12 cellular contexts compared by ENCODE assay signal in the genomic region with DNA sequence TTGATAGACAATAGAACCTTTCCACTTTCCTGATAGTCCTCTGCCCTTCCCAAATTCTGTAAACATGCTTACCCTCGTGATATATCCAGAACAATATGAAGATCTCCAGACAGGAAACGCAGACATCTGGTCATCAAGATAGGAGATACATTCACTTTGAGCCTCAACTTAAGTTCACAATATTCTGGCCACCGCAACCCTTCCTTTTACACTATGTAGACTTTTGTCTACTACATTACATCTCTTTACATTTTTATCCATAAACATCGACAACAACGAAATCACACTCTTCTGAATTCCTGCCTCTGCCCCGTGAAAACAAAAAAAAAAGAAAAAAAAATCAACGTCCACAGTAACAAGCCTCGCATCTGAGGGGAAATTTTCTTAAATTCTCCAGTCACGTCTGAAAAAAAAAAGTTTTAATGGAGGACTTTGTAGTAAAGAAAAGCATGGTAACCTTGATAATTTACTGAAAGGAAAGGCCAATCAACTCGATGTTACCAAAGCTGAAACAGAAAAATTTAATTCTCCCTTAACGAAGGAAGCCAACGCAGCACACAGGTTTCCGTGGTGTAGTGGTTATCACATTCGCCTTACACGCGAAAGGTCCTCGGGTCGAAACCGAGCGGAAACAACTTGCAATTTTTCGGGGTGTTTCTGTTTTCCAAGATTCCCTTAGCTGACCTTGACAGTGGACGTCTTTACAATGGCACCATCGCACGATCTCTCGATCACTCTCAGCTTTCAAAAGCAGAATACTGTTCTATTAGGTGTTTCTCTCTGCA. TPM values are rescaled to one million over a fixed set of nuclear protein-coding genes. Genes with fewer than 3 reads are reported as not detected.
A peak's percentile ranks its signal among the peaks of the same experiment; 100 is the strongest.
DNase-seq lines count a peak whose midpoint lies in the region; ATAC-seq, FAIRE-seq and TF ChIP-seq lines count a peak whose summit lies in the region.
"Had no signal": no experiment of that assay in that cellular context is flagged by ENCODE, and none has a peak within 500 bp of the region (broad histone marks: within the 10 kb centered on the region; RNA-seq: fewer than 3 reads in every experiment).

No MANE protein-coding gene starts in this region.

- ATAC-seq in activated CD8-positive, alpha-beta memory T cell treated with anti-CD3 and anti-CD28 coated beads, Interleukin-2, amount 10 ng/mL, durations not matched to agents 7 days and 5 days: no peak
- ATAC-seq in PC-3 (no peak), HG03196 (IDR thresholded peaks at IDR 0.05; ENCODE audit: unreplicated experiment) (no peak)
- ATAC-seq: activated CD4-positive, CD25-positive, alpha-beta regulatory T cell treated with anti-CD3 and anti-CD28 coated beads, Interleukin-2, amount 50 U/mL, for 24 hours had no signal

- BruUV-seq in PC-3 (replicated peaks; lab: Mats Ljungman, UMichigan): TSS peak; percentile 49

- H3K36me3 ChIP-seq in PC-3 (ENCODE audit: low read depth, low read length) (no peaks in the 10 kb centered on the region), osteoblast (ENCODE audit: insufficient read depth, low read length) (no peaks in the 10 kb centered on the region)
- H3K36me3 ChIP-seq: ascending aorta, sigmoid colon had no signal

- TF ChIP-seq CTCF in PC-3 (conservative IDR thresholded peaks at IDR 0.05; ENCODE audit: low read depth, low read length) (no peak), osteoblast (IDR thresholded peaks at IDR 0.05; ENCODE audit: extremely low read depth, low read depth, low read length) (no peak)

- H3K4me2 ChIP-seq in PC-3 (ENCODE audit: low read length): 0 out of 2 replicates have a peak overlapping the region, but pooled peaks have one; percentile 2
- peak overlapping the region; percentile 71 for H3K4me2 ChIP-seq in osteoblast (ENCODE audit: insufficient read depth, low read length)

- H3K4me1 ChIP-seq in PC-3 (ENCODE audit: insufficient read depth, low read length) (peaks cover 14% of the 10 kb centered on the region), osteoblast (ENCODE audit: insufficient read depth, low read length) (peaks cover 14% of the 10 kb centered on the region)
- H3K4me1 ChIP-seq: ascending aorta, sigmoid colon had no signal

- peaks cover 24% of the 10 kb centered on the region for H3K36me3 Mint-ChIP-seq in activated CD8-positive, alpha-beta memory T cell treated with anti-CD3 and anti-CD28 coated beads, Interleukin-2, amount 10 ng/mL, durations not matched to agents 7 days and 5 days

- H3F3A ChIP-seq in PC-3 (ENCODE audit: low read length, unreplicated experiment): no peaks in the 10 kb centered on the region

- H3K27ac Mint-ChIP-seq in activated CD8-positive, alpha-beta memory T cell treated with anti-CD3 and anti-CD28 coated beads, Interleukin-2, amount 10 ng/mL, durations not matched to agents 7 days and 5 days: peak overlapping the region; percentile 65

- H3K9me3 Mint-ChIP-seq in activated CD8-positive, alpha-beta memory T cell treated with anti-CD3 and anti-CD28 coated beads, Interleukin-2, amount 10 ng/mL, durations not matched to agents 7 days and 5 days (ENCODE audit: low read depth): peaks cover 17% of the 10 kb centered on the region

- peaks cover 87% of the 10 kb centered on the region for H3K27me3 Mint-ChIP-seq in activated CD8-positive, alpha-beta memory T cell treated with anti-CD3 and anti-CD28 coated beads, Interleukin-2, amount 10 ng/mL, durations not matched to agents 7 days and 5 days

- POLR2A ChIA-PET in PC-3 (lab: Charles Lee; ENCODE audit: unreplicated experiment): no interaction called here

- H3K9me3 ChIP-seq in PC-3 (ENCODE audit: low read length): no peaks in the 10 kb centered on the region
- H3K9me3 ChIP-seq in osteoblast (ENCODE audit: low read depth, low read length): no peaks in the 10 kb centered on the region
- H3K9me3 ChIP-seq: ascending aorta had no signal

- DNase-seq in activated CD8-positive, alpha-beta memory T cell treated with anti-CD3 and anti-CD28 coated beads, Interleukin-2, amount 10 ng/mL, durations not matched to agents 7 days and 5 days: no peak
- DNase-seq in activated CD8-positive, alpha-beta memory T cell treated with anti-CD3 and anti-CD28 coated beads, Interleukin-2, amount 50 U/mL, for 4 hours: no peak
- DNase-seq in PC-3 (no peak), erythroblast (lab: John Stamatoyannopoulos, UW) (peak; percentile 26 to 36), osteoblast (ENCODE audit: insufficient read length, low spot score, missing footprints) (no peak), frontal cortex (ENCODE audit: low spot score in 2 of 2) (no peak), KBM-7 (no peak)
- DNase-seq: hypothalamus, sigmoid colon had no signal

- no peak for FAIRE-seq in frontal cortex (lab: Jason Lieb, UNC)

- peaks cover 8% of the 10 kb centered on the region for H3K4me1 Mint-ChIP-seq in activated CD8-positive, alpha-beta memory T cell treated with anti-CD3 and anti-CD28 coated beads, Interleukin-2, amount 10 ng/mL, durations not matched to agents 7 days and 5 days

- intact Hi-C loops in PC-3 (cut with micrococcal nuclease): no loop called here

- no peak overlapping the region for H3K4me3 Mint-ChIP-seq in activated CD8-positive, alpha-beta memory T cell treated with anti-CD3 and anti-CD28 coated beads, Interleukin-2, amount 10 ng/mL, durations not matched to agents 7 days and 5 days

- no peak overlapping the region for H3K27ac ChIP-seq in PC-3 (ENCODE audit: low read length)
- no peak overlapping the region for H3K27ac ChIP-seq in osteoblast (ENCODE audit: low read depth, low read length)
- H3K27ac ChIP-seq: ascending aorta, sigmoid colon had no signal

- H4K20me1 ChIP-seq in PC-3 (ENCODE audit: low read length): no peaks in the 10 kb centered on the region
- H4K20me1 ChIP-seq in osteoblast (ENCODE audit: insufficient read depth, low read length): no peaks in the 10 kb centered on the region

- H2AFZ ChIP-seq in PC-3 (ENCODE audit: low read length) (peak overlapping the region; percentile 31; the same call in 1 of the 2 replicates), osteoblast (ENCODE audit: low read length) (peak overlapping the region; percentile 49)

- CTCF ChIA-PET in activated CD8-positive, alpha-beta memory T cell treated with anti-CD3 and anti-CD28 coated beads, Interleukin-2, amount 10 ng/mL, durations not matched to agents 7 days and 5 days (lab: Charles Lee): no interaction called here
- CTCF ChIA-PET in PC-3 (lab: Charles Lee): no interaction called here

- in situ Hi-C loops in KBM-7 (cut with MboI; ENCODE audit: low pct_unique_long_range_greater_than_20kb, low sequenced_read_pairs): no loop called here

- H3K79me2 ChIP-seq in PC-3 (ENCODE audit: low read length): no peaks in the 10 kb centered on the region
- H3K79me2 ChIP-seq in osteoblast (ENCODE audit: insufficient read depth, low read length): no peaks in the 10 kb centered on the region

- no peaks in the 10 kb centered on the region for H3K9me2 ChIP-seq in PC-3 (replicated peaks; ENCODE audit: low read length)

- no peak overlapping the region for H3K9ac ChIP-seq in PC-3 (ENCODE audit: low read length)

- no peaks in the 10 kb centered on the region for H3K27me3 ChIP-seq in PC-3 (ENCODE audit: low read length)
- H3K27me3 ChIP-seq in osteoblast (ENCODE audit: insufficient read depth, low read length): peaks cover 52% of the 10 kb centered on the region

- H3K4me3 ChIP-seq in PC-3 (ENCODE audit: low read length) (no peak overlapping the region), osteoblast (ENCODE audit: insufficient read depth, low read length) (peak overlapping the region; percentile 42)
- H3K4me3 ChIP-seq: ascending aorta, sigmoid colon had no signal

- TF ChIP-seq POLR2A in erythroblast (IDR thresholded peaks at IDR 0.05; ENCODE audit: low read length): no peak

RNA-seq across cellular contexts. Expression of a gene that starts 21.8 kb away (rescaled TPM):
- total RNA-seq in activated CD8-positive, alpha-beta memory T cell treated with anti-CD3 and anti-CD28 coated beads, Interleukin-2, amount 10 ng/mL, durations not matched to agents 7 days and 5 days: not detected
- total RNA-seq in PC-3 (2014; rRNA removed) (not detected in 2 replicates), osteoblast (under 0.01 TPM in 1 of 2 replicates, not detected in the other), frontal cortex (not detected)
- total RNA-seq: ascending aorta, sigmoid colon had no signal

RNA-seq across cellular contexts. Expression of a gene that starts 42.8 kb away (rescaled TPM):
- under 1 TPM; 0.33 to 0.82 TPM for total RNA-seq in activated CD8-positive, alpha-beta memory T cell treated with anti-CD3 and anti-CD28 coated beads, Interleukin-2, amount 10 ng/mL, durations not matched to agents 7 days and 5 days
- total RNA-seq in PC-3 (2014; rRNA removed) (7.3 and 15.9 TPM in 2 replicates), osteoblast (not detected in 2 replicates), frontal cortex (0.41 TPM)
- total RNA-seq: ascending aorta, sigmoid colon had no signal

Comparison
In these comparisons a context has a peak if more than half of its experiments do, and no peak if none do; other contexts are left out.
1. DNase-seq: peak in erythroblast (2 of 2); none in activated CD8-positive, alpha-beta memory T cell treated with anti-CD3 and anti-CD28 coated beads, Interleukin-2, amount 10 ng/mL, durations not matched to agents 7 days and 5 days (single experiment), activated CD8-positive, alpha-beta memory T cell treated with anti-CD3 and anti-CD28 coated beads, Interleukin-2, amount 50 U/mL, for 4 hours (single experiment), PC-3 (single experiment), osteoblast (single experiment), frontal cortex (0 of 2) and KBM-7 (single experiment).